In the genomic region with DNA sequence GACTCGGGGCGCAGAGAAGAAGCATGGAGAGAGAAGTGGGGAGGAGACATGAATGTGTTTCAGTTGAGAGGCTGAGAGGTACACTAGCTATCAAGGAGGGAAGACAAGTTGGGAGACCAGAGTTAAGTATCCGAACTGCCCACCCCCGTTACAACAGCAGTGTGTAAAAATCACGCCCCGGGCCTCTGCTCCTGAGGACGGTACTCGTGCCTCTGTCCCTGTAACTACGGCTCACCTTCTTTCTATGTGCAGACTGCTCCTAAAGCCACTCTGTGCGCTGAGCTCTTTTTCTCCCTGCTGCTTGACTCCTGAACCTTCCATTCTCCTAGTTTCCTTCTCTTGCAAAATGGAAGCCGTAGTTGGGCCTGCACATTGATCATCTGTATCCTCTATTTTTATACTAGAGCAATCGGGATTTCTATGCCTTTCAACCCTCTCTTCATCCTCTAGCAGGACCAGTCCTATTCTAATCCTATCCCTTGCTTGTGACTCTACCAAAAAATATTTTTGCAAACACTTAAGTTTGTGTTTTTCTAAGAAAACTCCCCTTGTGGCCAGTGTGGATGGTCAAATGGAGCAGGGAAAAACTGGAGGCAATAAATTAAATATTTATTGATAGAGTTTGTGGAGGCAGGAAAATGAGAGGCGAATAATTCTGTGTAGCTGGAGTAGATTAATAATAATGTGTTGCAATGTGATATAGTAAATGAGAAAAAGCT, we compare ENCODE assay signal across 8 cellular contexts. TPM values are rescaled to one million over a fixed set of nuclear protein-coding genes. Genes with fewer than 3 reads are reported as not detected.
DNase-seq lines count a peak whose midpoint lies in the region; ATAC-seq and TF ChIP-seq lines count a peak whose summit lies in the region.

No MANE protein-coding gene starts in this region.

- 11% methylated on average over 13 of the region's 13 CpGs for WGBS in thymus

- peak overlapping the region; percentile 85 for H3K4me3 ChIP-seq in astrocyte of the cerebellum (ENCODE audit: low read depth, low read length)
- peak overlapping the region; percentile 59 for H3K4me3 ChIP-seq in thymus (ENCODE audit: low read length)

- peaks cover 47% of the 10 kb centered on the region for H3K36me3 ChIP-seq in KOPT-K1 (ENCODE audit: insufficient read depth, low read length)
- H3K36me3 ChIP-seq in thymus (ENCODE audit: control insufficient read depth, insufficient read depth), result no peaks in the 10 kb centered on the region

- peak; percentile 66 for DNase-seq in DMS53 (lab: John Stamatoyannopoulos, UW)
- no peak for DNase-seq in DMS53 treated with DMSO at 0.1 percent for 48 hours (lab: John Stamatoyannopoulos, UW; ENCODE audit: unreplicated experiment)
- no peak for DNase-seq in astrocyte of the cerebellum (ENCODE audit: low read depth)
- no peak for DNase-seq in KBM-7

- no peaks in the 10 kb centered on the region for H3K27me3 ChIP-seq in layer of hippocampus (ENCODE audit: control insufficient read depth, insufficient read depth, low read length)
- no peaks in the 10 kb centered on the region for H3K27me3 ChIP-seq in thymus (ENCODE audit: control insufficient read depth, insufficient read depth)

- TF ChIP-seq CTCF in astrocyte of the cerebellum (IDR thresholded peaks at IDR 0.05; ENCODE audit: low read depth, low read length, missing control alignments), result peak; percentile 45

- H3K27ac ChIP-seq in KOPT-K1 (ENCODE audit: low read depth, low read length, poor library complexity, severe bottlenecking), result peak overlapping the region; percentile 84
- peak overlapping the region; percentile 78 for H3K27ac ChIP-seq in layer of hippocampus (ENCODE audit: low read depth, low read length)
- H3K27ac ChIP-seq in thymus (ENCODE audit: low read depth), result peak overlapping the region; percentile 97

- H3K4me1 ChIP-seq in thymus (ENCODE audit: control insufficient read depth, insufficient read depth, low read length), result peaks cover 22% of the 10 kb centered on the region

- no peaks in the 10 kb centered on the region for H3K9me3 ChIP-seq in KOPT-K1 (ENCODE audit: insufficient read depth, low read length, poor library complexity, severe bottlenecking)
- H3K9me3 ChIP-seq in thymus (ENCODE audit: control insufficient read depth), result peaks cover 1% of the 10 kb centered on the region

- no peak for ATAC-seq in HG02759 (IDR thresholded peaks at IDR 0.05; ENCODE audit: unreplicated experiment)

- in situ Hi-C loops in astrocyte of the cerebellum (cut with HindIII; ENCODE audit: low sequenced_read_pairs) (no loop called here), KBM-7 (cut with MboI; ENCODE audit: low pct_unique_long_range_greater_than_20kb, low sequenced_read_pairs) (no loop called here)

RNA-seq across cellular contexts. Expression of gene POLR1D, which starts 0.6 kb away (rescaled TPM):
- 221 TPM for polyA plus RNA-seq in thymus

RNA-seq across cellular contexts. Expression of gene LNX2, which starts 1.9 kb away (rescaled TPM):
- 9.4 TPM for polyA plus RNA-seq in thymus
